ENCODE assay signal across 8 cellular contexts in the genomic region with DNA sequence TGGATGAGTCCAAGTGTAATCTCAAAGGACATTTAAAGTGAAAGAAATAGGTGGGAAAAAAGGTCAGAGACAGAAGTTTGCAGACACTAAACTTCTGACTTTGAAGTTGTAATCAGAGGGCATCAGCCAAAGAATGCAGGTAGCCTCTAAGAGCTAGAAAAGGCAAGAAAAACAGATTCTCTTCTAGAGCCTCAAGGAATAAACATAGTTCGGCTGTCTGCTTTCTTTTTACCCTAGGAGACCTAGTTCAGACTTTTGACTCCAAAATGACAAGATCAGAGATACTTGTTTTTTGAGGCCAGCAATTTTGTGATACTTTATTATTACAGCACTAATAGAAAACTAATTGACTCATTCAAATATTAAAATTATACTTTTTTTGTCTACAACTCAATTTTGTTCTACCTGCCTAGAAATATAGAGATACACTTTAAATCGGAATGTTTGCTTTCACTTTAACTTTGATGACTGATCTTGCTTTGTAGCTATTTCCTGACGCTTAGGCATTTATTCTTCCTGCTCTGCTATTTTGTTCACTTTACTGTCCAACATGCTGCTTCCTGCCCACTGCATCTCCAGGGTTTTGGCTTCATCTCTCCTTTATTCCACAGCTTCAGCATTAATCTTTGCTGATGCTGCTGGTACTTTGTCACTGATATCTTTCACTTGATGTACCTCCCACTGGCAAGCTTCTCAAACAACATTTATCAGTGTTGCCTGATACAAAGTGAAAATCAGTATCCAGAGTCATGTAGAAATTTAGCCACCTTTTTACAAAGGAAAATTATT.
DNase-seq lines count a peak whose midpoint lies in the region; ATAC-seq, FAIRE-seq and TF ChIP-seq lines count a peak whose summit lies in the region.

No MANE protein-coding gene starts in this region.

- no peak for TF ChIP-seq POLR2A in H54 (IDR thresholded peaks at IDR 0.05; ENCODE audit: low read depth, low read length)

- H3K4me1 ChIP-seq in RWPE2 (ENCODE audit: insufficient read depth, poor library complexity, severe bottlenecking), result peaks cover 5% of the 10 kb centered on the region

- H3K4me3 ChIP-seq in AG09309 (ENCODE audit: control insufficient read depth, low read depth, low read length), result peak overlapping the region; percentile 13; the same call in 1 of the 2 replicates
- H3K4me3 ChIP-seq in RWPE2 (ENCODE audit: severe bottlenecking), result peak overlapping the region; percentile 11
- peak overlapping the region; percentile 35 for H3K4me3 ChIP-seq in fibroblast of pulmonary artery (replicated peaks; ENCODE audit: low read depth, low read length)

- no peaks in the 10 kb centered on the region for H3K9me3 ChIP-seq in RWPE2 (ENCODE audit: severe bottlenecking)

- ATAC-seq in GM19395 (IDR thresholded peaks at IDR 0.05; ENCODE audit: unreplicated experiment) (peak; percentile 59), RWPE2 (ENCODE audit: low read depth) (peak; percentile 67)

- DNase-seq in AG09309 (ENCODE audit: low read depth), result no peak
- DNase-seq in RWPE2 (ENCODE audit: low spot score), result no peak
- peak; percentile 35 for DNase-seq in fibroblast of pulmonary artery (ENCODE audit: low read depth)
- DNase-seq in inferior parietal cortex (ENCODE audit: extremely low spot score), result no peak
- DNase-seq in NCI-H1436 treated with DMSO at 0.1 percent for 48 hours (lab: John Stamatoyannopoulos, UW), result no peak
- DNase-seq in H54 (ENCODE audit: insufficient read length, low spot score), result no peak
- DNase-seq in posterior cingulate gyrus, result no peak

- intact Hi-C loops in posterior cingulate gyrus (cut with DNase I), result no loop called here

- no peaks in the 10 kb centered on the region for H3K27me3 ChIP-seq in RWPE2 (ENCODE audit: insufficient read depth, poor library complexity, severe bottlenecking)

- peak overlapping the region; percentile 37 for H3K27ac ChIP-seq in RWPE2 (ENCODE audit: poor library complexity, severe bottlenecking)

- H3K36me3 ChIP-seq in RWPE2 (ENCODE audit: low read depth), result no peaks in the 10 kb centered on the region

- no peak for FAIRE-seq in H54 (lab: Jason Lieb, UNC)

- no peak for TF ChIP-seq CTCF in AG09309 (IDR thresholded peaks at IDR 0.05; ENCODE audit: control insufficient read depth, insufficient read depth, low read depth, low read length, missing control alignments)
- TF ChIP-seq CTCF in RWPE2 (IDR thresholded peaks at IDR 0.05; ENCODE audit: poor library complexity, severe bottlenecking), result no peak
- no peak for TF ChIP-seq CTCF in fibroblast of pulmonary artery (IDR thresholded peaks at IDR 0.05; ENCODE audit: low read length, missing control alignments)
